ENCODE assay signal across 1 cellular context in genomic region chr16:27198451-27199234, GRCh38.
A peak's percentile ranks its signal among the peaks of the same experiment; 100 is the strongest.
TF ChIP-seq lines count a peak whose summit lies in the region.

No MANE protein-coding gene starts in this region.

TF ChIP-seq in K562, 482 proteins besides CTCF, POLR2A, EP300 and RAD21 (continued from another document and continues in another):
- TF ChIP-seq IRF1 (CRISPR knock-in tag; IDR thresholded peaks at IDR 0.05; ENCODE audit: borderline replicate concordance) = no peak
- TF ChIP-seq MCM3 (IDR thresholded peaks at IDR 0.05) = no peak
- TF ChIP-seq HNRNPUL1 (IDR thresholded peaks at IDR 0.05; ENCODE audit: low read length) = no peak
- TF ChIP-seq GABPB1 (CRISPR knock-in tag; IDR thresholded peaks at IDR 0.05) = no peak
- TF ChIP-seq USF1 (CRISPR knock-in tag; IDR thresholded peaks at IDR 0.05) = no peak
- TF ChIP-seq RB1 (IDR thresholded peaks at IDR 0.05; ENCODE audit: low read depth) = no peak
- TF ChIP-seq ZNF282 (CRISPR knock-in tag; IDR thresholded peaks at IDR 0.05) = no peak
- no peak for TF ChIP-seq TGIF2 (CRISPR knock-in tag; IDR thresholded peaks at IDR 0.05)
- no peak for TF ChIP-seq ZNF140 (CRISPR knock-in tag; IDR thresholded peaks at IDR 0.05)
- no peak for TF ChIP-seq ZNF277 (CRISPR knock-in tag; IDR thresholded peaks at IDR 0.05; ENCODE audit: borderline replicate concordance)
- no peak for TF ChIP-seq NR2C2 (CRISPR knock-in tag; IDR thresholded peaks at IDR 0.05)
- TF ChIP-seq NR2C2 (tag; IDR thresholded peaks at IDR 0.05) = no peak; the same call in 1 of the 2 replicates
- TF ChIP-seq ELF4 (CRISPR knock-in tag; IDR thresholded peaks at IDR 0.05) = no peak
- TF ChIP-seq STAT6 (CRISPR knock-in tag; IDR thresholded peaks at IDR 0.05) = no peak
- no peak for TF ChIP-seq SP1 (CRISPR knock-in tag; IDR thresholded peaks at IDR 0.05)
- TF ChIP-seq HDAC6 (IDR thresholded peaks at IDR 0.05; ENCODE audit: low read depth, low read length) = no peak
- no peak for TF ChIP-seq MAFK (IDR thresholded peaks at IDR 0.05; ENCODE audit: low read length)
- TF ChIP-seq HMG20A (CRISPR knock-in tag; conservative IDR thresholded peaks at IDR 0.05) = no peak
- no peak for TF ChIP-seq HNRNPL (IDR thresholded peaks at IDR 0.05; ENCODE audit: low read depth, low read length)
- no peak for TF ChIP-seq ZNF124 (CRISPR knock-in tag; IDR thresholded peaks at IDR 0.05)
- no peak for TF ChIP-seq E2F1 (CRISPR knock-in tag; IDR thresholded peaks at IDR 0.05)
- TF ChIP-seq CAMTA2 (CRISPR knock-in tag; conservative IDR thresholded peaks at IDR 0.05) = no peak
- no peak for TF ChIP-seq SNIP1 (IDR thresholded peaks at IDR 0.05; ENCODE audit: low read depth)
- peak; percentile 79 for TF ChIP-seq ATF7 (IDR thresholded peaks at IDR 0.05)
- TF ChIP-seq CBX5 (IDR thresholded peaks at IDR 0.05; ENCODE audit: borderline replicate concordance, low read depth) = no peak
- no peak for TF ChIP-seq ZNF253 (CRISPR knock-in tag; conservative IDR thresholded peaks at IDR 0.05)
- no peak for TF ChIP-seq PPARD (CRISPR knock-in tag; IDR thresholded peaks at IDR 0.05)
- TF ChIP-seq KAT8 (IDR thresholded peaks at IDR 0.05; ENCODE audit: low read depth) = peak; percentile 92
- TF ChIP-seq SP2 (IDR thresholded peaks at IDR 0.05; ENCODE audit: extremely low read depth, low read depth, low read length, poor library complexity, severe bottlenecking) = no peak
- TF ChIP-seq ZNF174 (CRISPR knock-in tag; IDR thresholded peaks at IDR 0.05) = no peak
- no peak for TF ChIP-seq PRPF4 (IDR thresholded peaks at IDR 0.05; ENCODE audit: insufficient read depth, low read depth, low read length, poor library complexity, severe bottlenecking)
- no peak for TF ChIP-seq ZNF324 (CRISPR knock-in tag; IDR thresholded peaks at IDR 0.05)
- peak; percentile 96 for TF ChIP-seq SUPT5H (IDR thresholded peaks at IDR 0.05)
- TF ChIP-seq ZNF407 (IDR thresholded peaks at IDR 0.05; ENCODE audit: low read depth) = no peak
- TF ChIP-seq ZNF655 (CRISPR knock-in tag; IDR thresholded peaks at IDR 0.05) = no peak
- no peak for TF ChIP-seq ZNF239 (CRISPR knock-in tag; IDR thresholded peaks at IDR 0.05)
- TF ChIP-seq XRCC5 (IDR thresholded peaks at IDR 0.05; ENCODE audit: low read depth, low read length) = no peak
- TF ChIP-seq BHLHE40 (IDR thresholded peaks at IDR 0.05; ENCODE audit: low read length) = peak; percentile 45; the same call in 1 of the 2 replicates
- TF ChIP-seq ZBTB17 (CRISPR knock-in tag; IDR thresholded peaks at IDR 0.05) = 0 out of 2 replicates have a peak, but pooled peaks have one; percentile 3
- 0 out of 2 replicates have a peak, but pooled peaks have one; percentile 29 for TF ChIP-seq DPF2 (IDR thresholded peaks at IDR 0.05)
- no peak for TF ChIP-seq HES1 (IDR thresholded peaks at IDR 0.05; ENCODE audit: low read depth)
- no peak for TF ChIP-seq ZBTB5 (IDR thresholded peaks at IDR 0.05)
- no peak for TF ChIP-seq TCF7L2 (IDR thresholded peaks at IDR 0.05; ENCODE audit: low read depth, low read length)
- no peak for TF ChIP-seq NFE2 (IDR thresholded peaks at IDR 0.05; ENCODE audit: low read depth)
- TF ChIP-seq ARID3A (IDR thresholded peaks at IDR 0.05; ENCODE audit: borderline replicate concordance, low read depth, low read length) = no peak
- TF ChIP-seq ASH1L (IDR thresholded peaks at IDR 0.05; ENCODE audit: borderline replicate concordance, low read depth, partially characterized antibody) = no peak
- no peak for TF ChIP-seq KAT7 (CRISPR knock-in tag; IDR thresholded peaks at IDR 0.05; ENCODE audit: borderline replicate concordance)
